8 cellular contexts compared by ENCODE assay signal in the genomic region with DNA sequence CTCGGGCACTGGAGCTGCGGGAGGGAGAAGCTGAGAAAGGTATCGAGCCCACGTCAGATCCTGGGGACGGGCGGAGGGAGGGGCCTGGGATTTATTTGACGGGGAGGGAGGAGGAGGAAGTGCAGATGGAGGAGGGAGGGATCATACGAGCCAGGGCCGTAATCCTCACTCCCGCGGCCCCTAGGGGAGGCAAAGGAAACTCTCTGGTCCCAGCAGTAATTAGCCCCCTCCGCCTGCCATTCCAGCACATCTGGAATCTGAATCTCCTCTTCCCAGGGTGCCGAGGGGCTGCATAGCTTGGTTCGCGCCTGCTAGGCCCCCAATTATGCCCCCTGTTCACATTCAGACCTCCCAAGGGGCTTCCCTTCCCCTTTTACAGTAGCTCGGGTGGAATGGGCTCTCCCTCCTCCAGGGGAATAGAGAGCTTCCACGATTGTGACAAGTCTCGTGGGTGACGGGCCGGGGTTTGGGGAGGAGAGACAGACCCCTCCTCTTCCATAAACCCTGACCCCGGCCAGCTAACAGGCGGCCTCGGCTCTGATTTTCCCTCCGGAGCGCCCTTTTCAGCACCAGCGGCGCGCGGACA. TPM values are rescaled to one million over a fixed set of nuclear protein-coding genes. Genes with fewer than 3 reads are reported as not detected.
A peak's percentile ranks its signal among the peaks of the same experiment; 100 is the strongest.
DNase-seq lines count a peak whose midpoint lies in the region; ATAC-seq, FAIRE-seq and TF ChIP-seq lines count a peak whose summit lies in the region.

A gene (minus strand): TSS at position 35 of the 586 bp plus-strand sequence. CDS start 531 bp downstream, outside the sequence.

- H3K27ac ChIP-seq in mammary epithelial cell (ENCODE audit: insufficient read depth, low read depth, low read length) (no peak within 1 kb of the TSS), skin epidermis (peak within 1 kb of the TSS in 7 of 21 experiments; percentile 3 to 49 (median 29))

- WGBS in mammary epithelial cell (ENCODE audit: low coverage, missing lambda C conversion rate), result 0% methylated on average over 5 of the region's 29 CpGs

- in situ Hi-C loops in mammary epithelial cell (cut with MboI; ENCODE audit: low sequenced_read_pairs in 2 of 2), result no loop called here

- H3K27me3 ChIP-seq in Loucy (ENCODE audit: insufficient read depth, low read length, poor library complexity, severe bottlenecking), result no peaks in the 10 kb centered on the region
- peaks cover 4% of the 10 kb centered on the region for H3K27me3 ChIP-seq in mammary epithelial cell (ENCODE audit: insufficient read depth, low read length)

- CTCF ChIA-PET in mammary epithelial cell (lab: Charles Lee; ENCODE audit: low non-redundant PET), result interaction anchor here (0.6 to 0.9 kb wide), 4 partner anchors 62 to 877 kb away, joined by 3 to 28 read pairs (median 6); a partner anchor contains a TSS

- peak within 1 kb of the TSS; percentile 79 for H3K9ac ChIP-seq in ES-I3 (ENCODE audit: low read depth, low read length)
- H3K9ac ChIP-seq in Loucy (ENCODE audit: low read depth, low read length, poor library complexity, severe bottlenecking), result no peak within 1 kb of the TSS
- peak within 1 kb of the TSS; percentile 23 for H3K9ac ChIP-seq in mammary epithelial cell (ENCODE audit: insufficient read depth, low read length)

- H3K4me2 ChIP-seq in Loucy (ENCODE audit: low read depth, low read length, poor library complexity, severe bottlenecking) (peak within 1 kb of the TSS; percentile 66), mammary epithelial cell (ENCODE audit: insufficient read depth, low read depth, low read length) (peak within 1 kb of the TSS; percentile 96)

- H2AFZ ChIP-seq in Loucy (ENCODE audit: low read length) (peak within 1 kb of the TSS; percentile 55; the same call in 1 of the 2 replicates), mammary epithelial cell (ENCODE audit: low read depth, low read length) (peak within 1 kb of the TSS; percentile 96)

- intact Hi-C loops in mammary epithelial cell (cut with micrococcal nuclease), result loop anchor here (1.0 to 5.0 kb wide), 5 partner anchors 36 to 98 kb away; a partner anchor contains a TSS

- TF ChIP-seq CTCF in Loucy (conservative IDR thresholded peaks at IDR 0.05; ENCODE audit: low read length) (peak; percentile 16; the same call in 1 of the 2 replicates), mammary epithelial cell (conservative IDR thresholded peaks at IDR 0.05 in 1 of 2, IDR thresholded peaks at IDR 0.05 in 1 of 2; ENCODE audit: extremely low read depth in 1 of 2, insufficient read depth in 1 of 2, low read depth in 1 of 2, low read length in 2 of 2) (peak; percentile 5 to 40)

- no peaks in the 10 kb centered on the region for H3K9me2 ChIP-seq in Loucy (replicated peaks; ENCODE audit: low read depth, low read length)

- H4K20me1 ChIP-seq in Loucy (ENCODE audit: insufficient read depth, low read length, poor library complexity, severe bottlenecking), result peaks cover 12% of the 10 kb centered on the region
- H4K20me1 ChIP-seq in mammary epithelial cell (ENCODE audit: insufficient read depth, low read length), result no peaks in the 10 kb centered on the region

- peak; percentile 30 for FAIRE-seq in islet of Langerhans (lab: Jason Lieb, UNC)

- dilution Hi-C loops in mammary epithelial cell (cut with HindIII; ENCODE audit: low sequenced_read_pairs), result loop anchor here (5.0 kb wide), 1 partner anchor 43 kb away; no protein-coding TSS in a partner anchor

- H3K36me3 ChIP-seq in ES-I3 (ENCODE audit: insufficient read depth, low read length) (no peaks in the 10 kb centered on the region), Loucy (ENCODE audit: insufficient read depth, low read length) (no peaks in the 10 kb centered on the region), mammary epithelial cell (ENCODE audit: insufficient read depth, low read length) (no peaks in the 10 kb centered on the region)

- H3F3A ChIP-seq in Loucy (ENCODE audit: low read depth), result no peaks in the 10 kb centered on the region

- ATAC-seq in HG03378 (IDR thresholded peaks at IDR 0.05; ENCODE audit: unreplicated experiment), result no peak

- H3K4me3 ChIP-seq in Loucy (ENCODE audit: low read length, poor library complexity, severe bottlenecking) (peak within 1 kb of the TSS; percentile 70), mammary epithelial cell (replicated peaks in 1 of 3; ENCODE audit: insufficient read depth in 1 of 3, low read depth in 2 of 3, low read length in 3 of 3) (peak within 1 kb of the TSS; percentile 61 to 70 (median 68)), skin epidermis (peak within 1 kb of the TSS; percentile 34 to 69 (median 62))

- H3K4me1 ChIP-seq in ES-I3 (ENCODE audit: insufficient read depth, low read length), result no peaks in the 10 kb centered on the region; the same call in none of the 2 replicates
- peaks cover 13% of the 10 kb centered on the region for H3K4me1 ChIP-seq in Loucy (ENCODE audit: insufficient read depth, low read length, poor library complexity, severe bottlenecking)
- peaks cover 21% of the 10 kb centered on the region for H3K4me1 ChIP-seq in mammary epithelial cell (ENCODE audit: insufficient read depth, low read length)

- H3K79me2 ChIP-seq in Loucy (ENCODE audit: insufficient read depth, low read length) (no peaks in the 10 kb centered on the region), mammary epithelial cell (ENCODE audit: insufficient read depth, low read length) (no peaks in the 10 kb centered on the region)

- H3K9me3 ChIP-seq in ES-I3 (ENCODE audit: control insufficient read depth, insufficient read depth, low read length) (no peaks in the 10 kb centered on the region), Loucy (ENCODE audit: insufficient read depth, low read depth, low read length) (no peaks in the 10 kb centered on the region), mammary epithelial cell (replicated peaks; ENCODE audit: insufficient read depth, low read length) (no peaks in the 10 kb centered on the region)

- peak; percentile 96 to 99 for DNase-seq in SHP77 (lab: John Stamatoyannopoulos, UW)
- peak; percentile 88 for DNase-seq in mammary epithelial cell
- no peak for DNase-seq in effector CD8-positive, alpha-beta T cell (lab: John Stamatoyannopoulos, UW)

- BruUV-seq in mammary epithelial cell (replicated peaks; lab: Mats Ljungman, UMichigan), result no TSS peak

RNA-seq across cellular contexts. Expression of the gene that starts here (rescaled TPM):
- total RNA-seq in mammary epithelial cell, result 10 to 100 TPM in 1 of 2 donors, 1 to 10 TPM in 1; 8.5 to 18.3 TPM
- polyA plus RNA-seq in mammary epithelial cell, result 3.4 TPM
- 6.8 TPM for polyA minus RNA-seq in mammary epithelial cell
